In the genomic region with DNA sequence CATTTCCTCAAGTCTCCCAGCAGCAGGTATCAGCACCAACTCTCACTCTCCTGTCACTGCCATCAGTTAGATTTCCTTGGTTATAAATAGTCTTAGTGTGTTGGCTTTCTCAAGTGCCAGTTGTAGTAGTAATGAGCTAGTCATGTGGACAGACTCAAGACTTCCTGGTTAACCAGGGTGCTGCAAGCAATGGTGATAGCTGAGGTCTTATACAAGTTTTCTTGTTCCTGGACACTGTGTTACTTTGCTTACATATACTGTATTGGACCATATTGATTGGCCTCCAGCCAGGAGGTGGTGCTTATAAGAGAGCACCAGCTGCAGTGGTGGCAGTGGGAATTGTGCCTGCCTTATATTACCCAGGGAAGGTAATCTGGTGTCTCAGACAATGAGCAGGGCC, we compare ENCODE assay signal across 25 cellular contexts. TPM values are rescaled to one million over a fixed set of nuclear protein-coding genes. Genes with fewer than 3 reads are reported as not detected.
"Had no signal": no experiment of that assay in that cellular context is flagged by ENCODE, and none has a peak within 500 bp of the region (broad histone marks: within the 10 kb centered on the region; RNA-seq: fewer than 3 reads in every experiment).

No MANE protein-coding gene starts in this region.

- H3K27me3 Mint-ChIP-seq: activated CD4-positive, alpha-beta T cell treated with anti-CD3 and anti-CD28 coated beads, Interleukin-2, amount 10 ng/mL, durations not matched to agents 24 days and 14 days; activated CD8-positive, alpha-beta memory T cell treated with anti-CD3 and anti-CD28 coated beads, Interleukin-2, amount 10 ng/mL, durations not matched to agents 7 days and 5 days; activated CD8-positive, alpha-beta T cell treated with anti-CD3 and anti-CD28 coated beads for 36 hours; stimulated activated naive CD8-positive, alpha-beta T cell treated with anti-CD3 and anti-CD28 coated beads, Interleukin-15, Interleukin-2, amounts not matched to agents 100 ng/mL and 50 ng/mL, for 24 hours had no signal

- H3K4me1 ChIP-seq: prostate gland had no signal

- H3K9me3 Mint-ChIP-seq: activated CD4-positive, alpha-beta T cell treated with anti-CD3 and anti-CD28 coated beads, Interleukin-2, amount 10 ng/mL, durations not matched to agents 24 days and 14 days; activated CD8-positive, alpha-beta T cell treated with anti-CD3 and anti-CD28 coated beads for 36 hours; activated naive CD4-positive, alpha-beta T cell treated with anti-CD3 and anti-CD28 coated beads, Interleukin-2, amount 50 U/mL, for 72 hours; activated T-helper 1 cell treated with anti-CD3 and anti-CD28 coated beads, Interleukin-12 subunit alpha, Interleukin-12 subunit beta, Interleukin-2, Interleukin-4 antibody, amounts not matched to agents 30 ng/mL and 10 ng/mL and 1 ng/mL, durations not matched to agents 14 hours and 24 hours and 36 hours; natural killer cell treated with Interleukin-12 subunit alpha and Interleukin-12 subunit beta and Interleukin-15 and Interleukin-18, amount 100 ng/mL, for 72 hours; stimulated activated naive CD8-positive, alpha-beta T cell treated with anti-CD3 and anti-CD28 coated beads, Interleukin-15, Interleukin-2, amounts not matched to agents 100 ng/mL and 50 ng/mL, for 24 hours; T-helper 1 cell treated with Interleukin-12 subunit alpha and Interleukin-12 subunit beta and Interleukin-4 antibody, amounts not matched to agents 30 μg/mL and 1 μg/mL, for 36 hours had no signal

- H3K27ac Mint-ChIP-seq: activated CD4-positive, alpha-beta T cell treated with anti-CD3 and anti-CD28 coated beads, Interleukin-2, amount 10 ng/mL, durations not matched to agents 24 days and 14 days; activated CD8-positive, alpha-beta memory T cell treated with anti-CD3 and anti-CD28 coated beads, Interleukin-2, amount 10 ng/mL, durations not matched to agents 7 days and 5 days; activated CD8-positive, alpha-beta T cell treated with anti-CD3 and anti-CD28 coated beads for 36 hours; activated naive CD4-positive, alpha-beta T cell treated with anti-CD3 and anti-CD28 coated beads, Interleukin-2, amount 50 U/mL, for 72 hours; activated T-helper 1 cell treated with anti-CD3 and anti-CD28 coated beads, Interleukin-12 subunit alpha, Interleukin-12 subunit beta, Interleukin-2, Interleukin-4 antibody, amounts not matched to agents 30 ng/mL and 10 ng/mL and 1 ng/mL, durations not matched to agents 14 hours and 24 hours and 36 hours; immature natural killer cell; natural killer cell treated with Interleukin-12 subunit alpha and Interleukin-12 subunit beta and Interleukin-15 and Interleukin-18, amount 100 ng/mL, for 72 hours; stimulated activated naive CD8-positive, alpha-beta T cell treated with anti-CD3 and anti-CD28 coated beads, Interleukin-15, Interleukin-2, amounts not matched to agents 100 ng/mL and 50 ng/mL, for 24 hours; T-helper 1 cell treated with Interleukin-12 subunit alpha and Interleukin-12 subunit beta and Interleukin-4 antibody, amounts not matched to agents 30 μg/mL and 1 μg/mL, for 36 hours had no signal

- H3K4me1 Mint-ChIP-seq: activated CD4-positive, alpha-beta T cell treated with anti-CD3 and anti-CD28 coated beads, Interleukin-2, amount 10 ng/mL, durations not matched to agents 24 days and 14 days; activated CD8-positive, alpha-beta memory T cell treated with anti-CD3 and anti-CD28 coated beads, Interleukin-2, amount 10 ng/mL, durations not matched to agents 7 days and 5 days had no signal

- H3K36me3 Mint-ChIP-seq: activated CD8-positive, alpha-beta memory T cell treated with anti-CD3 and anti-CD28 coated beads, Interleukin-2, amount 10 ng/mL, durations not matched to agents 7 days and 5 days; immature natural killer cell; natural killer cell treated with Interleukin-12 subunit alpha and Interleukin-12 subunit beta and Interleukin-15 and Interleukin-18, amount 100 ng/mL, for 72 hours had no signal

- H3K27me3 ChIP-seq: esophagus muscularis mucosa, hepatocyte, neutrophil, ovary, tibial artery had no signal

- H3K4me3 Mint-ChIP-seq: activated CD4-positive, alpha-beta T cell treated with anti-CD3 and anti-CD28 coated beads, Interleukin-2, amount 10 ng/mL, durations not matched to agents 24 days and 14 days; activated CD8-positive, alpha-beta memory T cell treated with anti-CD3 and anti-CD28 coated beads, Interleukin-2, amount 10 ng/mL, durations not matched to agents 7 days and 5 days; activated CD8-positive, alpha-beta T cell treated with anti-CD3 and anti-CD28 coated beads for 36 hours; activated T-helper 1 cell treated with anti-CD3 and anti-CD28 coated beads, Interleukin-12 subunit alpha, Interleukin-12 subunit beta, Interleukin-2, Interleukin-4 antibody, amounts not matched to agents 30 ng/mL and 10 ng/mL and 1 ng/mL, durations not matched to agents 14 hours and 24 hours and 36 hours; immature natural killer cell; natural killer cell treated with Interleukin-12 subunit alpha and Interleukin-12 subunit beta and Interleukin-15 and Interleukin-18, amount 100 ng/mL, for 72 hours; stimulated activated naive CD8-positive, alpha-beta T cell treated with anti-CD3 and anti-CD28 coated beads, Interleukin-15, Interleukin-2, amounts not matched to agents 100 ng/mL and 50 ng/mL, for 24 hours; T-helper 1 cell treated with Interleukin-12 subunit alpha and Interleukin-12 subunit beta and Interleukin-4 antibody, amounts not matched to agents 30 μg/mL and 1 μg/mL, for 36 hours had no signal

- H3K27ac ChIP-seq: coronary artery, hepatocyte, neutrophil, prostate gland had no signal

- H3K9me3 ChIP-seq: neutrophil, ovary, prostate gland, tibial artery had no signal

- H3K36me3 ChIP-seq: esophagus muscularis mucosa, neutrophil, ovary, prostate gland, tibial artery had no signal

- ATAC-seq: activated CD8-positive, alpha-beta memory T cell treated with anti-CD3 and anti-CD28 coated beads, Interleukin-2, amount 10 ng/mL, durations not matched to agents 7 days and 5 days; activated CD8-positive, alpha-beta T cell treated with anti-CD3 and anti-CD28 coated beads for 36 hours; activated naive CD4-positive, alpha-beta T cell treated with anti-CD3 and anti-CD28 coated beads, Interleukin-2, amount 50 U/mL, for 72 hours; left lobe of liver; natural killer cell treated with Interleukin-12 subunit alpha and Interleukin-12 subunit beta and Interleukin-15 and Interleukin-18, amount 100 ng/mL, for 72 hours had no signal

- H3K4me3 ChIP-seq: coronary artery, hepatocyte, ovary, prostate gland, tibial artery had no signal

- DNase-seq: activated CD4-positive, alpha-beta T cell treated with anti-CD3 and anti-CD28 coated beads, Interleukin-2, amount 10 ng/mL, durations not matched to agents 24 days and 14 days; activated CD8-positive, alpha-beta memory T cell treated with anti-CD3 and anti-CD28 coated beads, Interleukin-2, amount 10 ng/mL, durations not matched to agents 7 days and 5 days; activated CD8-positive, alpha-beta T cell treated with anti-CD3 and anti-CD28 coated beads for 36 hours; activated gamma-delta T cell; activated T-cell treated with anti-CD3 and anti-CD28 coated beads for 4 hours; cerebellar nuclear complex; glutamatergic neuron; midbrain; ovary; stimulated activated CD4-positive, alpha-beta T cell treated with anti-CD3 and anti-CD28 coated beads, Interleukin-4, amount 100 ng/mL, for 24 hours; T1000; tibial artery had no signal

RNA-seq across cellular contexts. Expression of a gene that starts 23.9 kb away (rescaled TPM):
- total RNA-seq: activated CD8-positive, alpha-beta memory T cell treated with anti-CD3 and anti-CD28 coated beads, Interleukin-2, amount 10 ng/mL, durations not matched to agents 7 days and 5 days; activated naive CD4-positive, alpha-beta T cell treated with anti-CD3 and anti-CD28 coated beads, Interleukin-2, amount 50 U/mL, for 72 hours; activated T-helper 1 cell treated with anti-CD3 and anti-CD28 coated beads, Interleukin-12 subunit alpha, Interleukin-12 subunit beta, Interleukin-2, Interleukin-4 antibody, amounts not matched to agents 30 ng/mL and 10 ng/mL and 1 ng/mL, durations not matched to agents 14 hours and 24 hours and 36 hours; bronchial epithelial cell; natural killer cell treated with Interleukin-12 subunit alpha and Interleukin-12 subunit beta and Interleukin-15 and Interleukin-18, amount 100 ng/mL, for 72 hours had no signal
- polyA plus RNA-seq: immature natural killer cell had no signal
